11 cellular contexts compared by ENCODE assay signal in genomic region chr13:50358221-50358620, GRCh38.
DNase-seq lines count a peak whose midpoint lies in the region; ATAC-seq and TF ChIP-seq lines count a peak whose summit lies in the region.
"Had no signal": no experiment of that assay in that cellular context is flagged by ENCODE, and none has a peak within 500 bp of the region (broad histone marks: within the 10 kb centered on the region; RNA-seq: fewer than 3 reads in every experiment).

No MANE protein-coding gene starts in this region.

- H3K36me3 Mint-ChIP-seq in neural progenitor cell: no peaks in the 10 kb centered on the region

- H3K4me3 ChIP-seq in body of pancreas: no peak overlapping the region
- no peak overlapping the region for H3K4me3 ChIP-seq in neural progenitor cell
- H3K4me3 ChIP-seq: SK-N-MC had no signal

- H3K27me3 ChIP-seq in body of pancreas (no peaks in the 10 kb centered on the region), neural progenitor cell (no peaks in the 10 kb centered on the region)

- DNase-seq in DMS 273 (lab: John Stamatoyannopoulos, UW; ENCODE audit: unreplicated experiment) (peak; percentile 59), DMS 273 treated with DMSO at 0.1 percent for 48 hours (lab: John Stamatoyannopoulos, UW) (no peak), body of pancreas (peak in 1 of 4 donors; percentile 23), kidney tubule cell (ENCODE audit: low spot score) (peak; percentile 15), superior temporal gyrus (ENCODE audit: extremely low spot score) (peak; percentile 52), SIG-M5 treated with dmso at 0.1 percent for 504 hours (lab: John Stamatoyannopoulos, UW; ENCODE audit: unreplicated experiment) (no peak), ureter (ENCODE audit: low spot score) (no peak), neural progenitor cell (ENCODE audit: low spot score) (no peak)
- DNase-seq: stimulated activated naive CD8-positive, alpha-beta T cell treated with anti-CD3 and anti-CD28 coated beads, Interleukin-15, Interleukin-2, amounts not matched to agents 100 U/mL and 50 U/mL, for 24 hours had no signal

- H3K9me3 ChIP-seq in body of pancreas: no peaks in the 10 kb centered on the region
- H3K9me3 ChIP-seq in neural progenitor cell (ENCODE audit: low read depth): no peaks in the 10 kb centered on the region

- H3K27ac Mint-ChIP-seq in neural progenitor cell: no peak overlapping the region
- H3K27ac Mint-ChIP-seq: dendritic cell treated with granulocyte-macrophage colony-stimulating factor and Interleukin-4, amounts not matched to agents 40 ng/mL and 50 ng/mL, for 4 days had no signal

- H3F3A ChIP-seq in neural progenitor cell (ENCODE audit: low read depth): no peaks in the 10 kb centered on the region

- no peak overlapping the region for H2AFZ ChIP-seq in neural progenitor cell (replicated peaks)

- H3K4me1 ChIP-seq in body of pancreas (peaks cover 34% of the 10 kb centered on the region), neural progenitor cell (no peaks in the 10 kb centered on the region)

- H3K9me3 Mint-ChIP-seq in neural progenitor cell: no peaks in the 10 kb centered on the region
- H3K9me3 Mint-ChIP-seq: dendritic cell treated with granulocyte-macrophage colony-stimulating factor and Interleukin-4, amounts not matched to agents 40 ng/mL and 50 ng/mL, for 4 days had no signal

- no peak for ATAC-seq in body of pancreas
- ATAC-seq: stimulated activated naive CD8-positive, alpha-beta T cell treated with anti-CD3 and anti-CD28 coated beads, Interleukin-15, Interleukin-2, amounts not matched to agents 100 U/mL and 50 U/mL, for 24 hours had no signal

- no peak overlapping the region for H3K4me3 Mint-ChIP-seq in neural progenitor cell
- H3K4me3 Mint-ChIP-seq: dendritic cell treated with granulocyte-macrophage colony-stimulating factor and Interleukin-4, amounts not matched to agents 40 ng/mL and 50 ng/mL, for 4 days had no signal

- H3K9ac ChIP-seq in neural progenitor cell: no peak overlapping the region

- H3K27ac ChIP-seq in body of pancreas (peak overlapping the region; percentile 73 to 86 (median 78)), neural progenitor cell (no peak overlapping the region)
- H3K27ac ChIP-seq: SK-N-MC had no signal

- TF ChIP-seq CTCF in body of pancreas (IDR thresholded peaks at IDR 0.05): no peak
- TF ChIP-seq CTCF in neural progenitor cell (IDR thresholded peaks at IDR 0.05): no peak

- TF ChIP-seq POLR2A in body of pancreas (IDR thresholded peaks at IDR 0.05): no peak

- no peaks in the 10 kb centered on the region for H3K36me3 ChIP-seq in body of pancreas (replicated peaks in 1 of 2; ENCODE audit: insufficient read depth in 1 of 2, low read depth in 2 of 2)
- H3K36me3 ChIP-seq in neural progenitor cell: no peaks in the 10 kb centered on the region

- H3K79me2 ChIP-seq in neural progenitor cell (ENCODE audit: low read depth): no peaks in the 10 kb centered on the region

- peaks cover 3% of the 10 kb centered on the region for H3K27me3 Mint-ChIP-seq in neural progenitor cell (ENCODE audit: insufficient read depth, low read depth)
- H3K27me3 Mint-ChIP-seq: dendritic cell treated with granulocyte-macrophage colony-stimulating factor and Interleukin-4, amounts not matched to agents 40 ng/mL and 50 ng/mL, for 4 days had no signal

- no peaks in the 10 kb centered on the region for H4K20me1 ChIP-seq in neural progenitor cell (ENCODE audit: low read depth)

- no peak overlapping the region for H3K4me2 ChIP-seq in neural progenitor cell

- intact Hi-C loops in body of pancreas (cut with DNase I): no loop called here

- peaks cover 28% of the 10 kb centered on the region for H3K4me1 Mint-ChIP-seq in neural progenitor cell

Comparison
In these comparisons a context has a peak if more than half of its experiments do, and no peak if none do; other contexts are left out.
1. DNase-seq: peak in DMS 273 (single experiment), kidney tubule cell (single experiment) and superior temporal gyrus (single experiment); none in DMS 273 treated with DMSO at 0.1 percent for 48 hours (single experiment), SIG-M5 treated with dmso at 0.1 percent for 504 hours (single experiment), ureter (single experiment) and neural progenitor cell (single experiment).